ENCODE assay signal across 11 cellular contexts in the genomic region with DNA sequence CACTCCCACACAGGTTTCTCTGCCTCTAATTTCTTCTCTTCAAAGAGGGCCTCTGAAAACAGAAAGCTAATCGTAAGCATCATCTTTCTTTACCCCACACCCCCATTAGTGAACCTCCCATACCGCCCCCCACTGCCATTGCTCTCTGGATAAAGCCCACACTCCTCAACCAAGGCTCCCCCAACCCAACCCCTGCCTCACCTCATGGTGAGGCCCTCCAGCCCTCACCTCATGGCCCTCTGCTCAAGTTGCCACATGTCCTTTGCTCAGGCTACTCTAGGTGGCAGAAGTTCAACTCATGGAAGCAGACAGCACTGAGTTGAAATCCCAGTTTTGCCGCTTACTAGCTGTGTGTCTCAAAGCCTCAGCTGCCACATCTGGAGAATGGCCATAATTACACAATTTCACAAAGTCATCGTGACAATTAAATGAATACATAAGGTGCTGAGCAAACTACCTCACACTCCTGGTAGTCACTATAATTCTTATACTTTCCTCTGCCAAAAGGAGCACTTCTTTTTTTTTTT. TPM values are rescaled to one million over a fixed set of nuclear protein-coding genes. Genes with fewer than 3 reads are reported as not detected.
DNase-seq lines count a peak whose midpoint lies in the region; ATAC-seq and TF ChIP-seq lines count a peak whose summit lies in the region.
"Had no signal": no experiment of that assay in that cellular context is flagged by ENCODE, and none has a peak within 500 bp of the region (broad histone marks: within the 10 kb centered on the region; RNA-seq: fewer than 3 reads in every experiment).

No MANE protein-coding gene starts in this region.

- peak overlapping the region; percentile 78; the same call in 1 of the 2 replicates for H2AFZ ChIP-seq in GM23338

- H3K4me3 ChIP-seq in BE2C (ENCODE audit: low read depth, low read length) (no peak overlapping the region), GM23338 (no peak overlapping the region)
- H3K4me3 ChIP-seq: MG63, right lobe of liver had no signal

- 0 out of 2 replicates have a peak, but pooled peaks have one; percentile 4 for TF ChIP-seq CTCF in BE2C (IDR thresholded peaks at IDR 0.05; ENCODE audit: low read depth, low read length)
- peak; percentile 27 to 53 for TF ChIP-seq CTCF in GM23338 (conservative IDR thresholded peaks at IDR 0.05; ENCODE audit: low read depth in 2 of 2)
- 0 out of 2 replicates have a peak, but pooled peaks have one; percentile 5 for TF ChIP-seq CTCF in VCaP (conservative IDR thresholded peaks at IDR 0.05)

- H3K79me2 ChIP-seq in GM23338 (replicated peaks; ENCODE audit: insufficient read depth), result no peaks in the 10 kb centered on the region

- no peaks in the 10 kb centered on the region for H3K36me3 Mint-ChIP-seq in GM23338 (ENCODE audit: low read depth)

- peaks cover 16% of the 10 kb centered on the region for H3K27me3 Mint-ChIP-seq in GM23338 (ENCODE audit: insufficient read depth, low read depth, poor library complexity)

- H3K4me1 ChIP-seq in BE2C, result no peaks in the 10 kb centered on the region
- H3K4me1 ChIP-seq in GM23338 (ENCODE audit: insufficient read depth), result peaks cover 17% of the 10 kb centered on the region
- H3K4me1 ChIP-seq: right lobe of liver had no signal

- H3K4me2 ChIP-seq in GM23338, result no peak overlapping the region

- no peak overlapping the region for H3K4me3 Mint-ChIP-seq in GM23338
- H3K4me3 Mint-ChIP-seq: activated T-helper 1 cell treated with anti-CD3 and anti-CD28 coated beads, Interleukin-12 subunit alpha, Interleukin-12 subunit beta, Interleukin-2, Interleukin-4 antibody, amounts not matched to agents 30 ng/mL and 10 ng/mL and 1 ng/mL, durations not matched to agents 14 hours and 24 hours and 36 hours had no signal

- no peaks in the 10 kb centered on the region for H3K9me2 ChIP-seq in GM23338 (ENCODE audit: insufficient read depth)

- no peaks in the 10 kb centered on the region for H4K20me1 ChIP-seq in GM23338 (replicated peaks; ENCODE audit: insufficient read depth)

- no peak overlapping the region for H3K27ac ChIP-seq in GM23338 (ENCODE audit: low read depth)
- H3K27ac ChIP-seq in VCaP, result no peak overlapping the region
- H3K27ac ChIP-seq: right lobe of liver had no signal

- no peaks in the 10 kb centered on the region; the same call in none of the 2 replicates for H3F3A ChIP-seq in GM23338 (replicated peaks; ENCODE audit: low read depth)

- peak; percentile 55 for ATAC-seq in GM23338
- peak; percentile 41 for ATAC-seq in left lobe of liver
- ATAC-seq in GM21529 (IDR thresholded peaks at IDR 0.05; ENCODE audit: unreplicated experiment), result no peak

- no peaks in the 10 kb centered on the region for H3K9me3 ChIP-seq in BE2C
- H3K9me3 ChIP-seq: MG63, right lobe of liver had no signal

- DNase-seq in BE2C (no peak), GM23338 (ENCODE audit: low spot score) (peak; percentile 66), left lobe of liver (ENCODE audit: low spot score) (no peak), hippocampal formation (lab: John Stamatoyannopoulos, UW) (no peak), activated gamma-delta T cell treated with Interleukin-2 at 50 U/mL for 16 hours (no peak), NCI-H2107 treated with DMSO at 0.1 percent for 48 hours (lab: John Stamatoyannopoulos, UW; ENCODE audit: unreplicated experiment) (no peak)
- DNase-seq: MG63, right lobe of liver had no signal

- H3K27me3 ChIP-seq in BE2C, result no peaks in the 10 kb centered on the region
- no peaks in the 10 kb centered on the region for H3K27me3 ChIP-seq in GM23338 (ENCODE audit: insufficient read depth)
- H3K27me3 ChIP-seq: MG63, right lobe of liver had no signal

- peak overlapping the region; percentile 14; the same call in 1 of the 2 replicates for H3K27ac Mint-ChIP-seq in GM23338
- H3K27ac Mint-ChIP-seq: activated T-helper 1 cell treated with anti-CD3 and anti-CD28 coated beads, Interleukin-12 subunit alpha, Interleukin-12 subunit beta, Interleukin-2, Interleukin-4 antibody, amounts not matched to agents 30 ng/mL and 10 ng/mL and 1 ng/mL, durations not matched to agents 14 hours and 24 hours and 36 hours had no signal

- H3K4me1 Mint-ChIP-seq in GM23338, result peaks cover 17% of the 10 kb centered on the region

- H3K36me3 ChIP-seq in BE2C, result no peaks in the 10 kb centered on the region
- no peaks in the 10 kb centered on the region for H3K36me3 ChIP-seq in GM23338 (ENCODE audit: insufficient read depth)
- H3K36me3 ChIP-seq: MG63, right lobe of liver had no signal

- H3K9me3 Mint-ChIP-seq in GM23338, result no peaks in the 10 kb centered on the region; the same call in 2 of the 3 replicates
- H3K9me3 Mint-ChIP-seq: activated T-helper 1 cell treated with anti-CD3 and anti-CD28 coated beads, Interleukin-12 subunit alpha, Interleukin-12 subunit beta, Interleukin-2, Interleukin-4 antibody, amounts not matched to agents 30 ng/mL and 10 ng/mL and 1 ng/mL, durations not matched to agents 14 hours and 24 hours and 36 hours had no signal

TF ChIP-seq in GM23338, 12 proteins besides CTCF, POLR2A, EP300 and RAD21:
- no peak for TF ChIP-seq ZNF331 (CRISPR knock-in tag; IDR thresholded peaks at IDR 0.05; ENCODE audit: low read depth)

RNA-seq across cellular contexts. Expression of gene WASF2, which starts 18.2 kb away (rescaled TPM):
- polyA plus RNA-seq in BE2C (2012; ENCODE audit: insufficient read depth, insufficient read length, low read depth), result 23.6 TPM
- total RNA-seq in GM23338 (2014; rRNA removed; shearing (Covaris generic)), result 37.2 and 40.9 TPM in 2 replicates
- polyA plus RNA-seq in GM23338 (2016; fragmentation: Nextera tagmentation; extraction: Ambion mirVana), result 89.5 and 95.6 TPM in 2 replicates
- 27.9 TPM for total RNA-seq in left lobe of liver
